In the genomic region with DNA sequence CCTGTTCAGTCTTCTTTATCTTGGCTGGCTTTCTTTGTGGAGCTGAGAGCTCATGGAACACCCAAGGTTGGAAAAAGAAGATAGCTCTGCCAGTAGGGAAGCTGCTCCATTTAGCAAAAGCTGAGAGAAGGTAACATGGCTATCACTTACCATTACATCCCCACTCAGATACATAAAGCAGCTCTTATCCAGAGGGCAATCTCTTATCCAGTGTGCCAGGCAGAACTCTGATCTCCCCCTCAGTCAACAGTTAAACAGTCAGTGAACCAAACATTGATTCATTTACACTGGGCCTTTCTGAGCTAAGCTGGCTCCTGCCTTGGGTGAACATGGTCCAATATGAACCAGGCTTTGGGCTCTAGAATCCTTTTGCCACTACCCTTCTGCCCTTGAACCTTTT, we compare ENCODE assay signal across 9 cellular contexts.
"Had no signal": no experiment of that assay in that cellular context is flagged by ENCODE, and none has a peak within 500 bp of the region (broad histone marks: within the 10 kb centered on the region; RNA-seq: fewer than 3 reads in every experiment).

No MANE protein-coding gene starts in this region.

- DNase-seq: GM23248, GOT3, H7, HFFc6, KG1 had no signal

- H3K27ac ChIP-seq: GM23248, HL-60 had no signal

- H3K9ac ChIP-seq: GM23248 had no signal

- H2AFZ ChIP-seq: GM23248 had no signal

- H3K4me3 ChIP-seq: GM23248, HAP-1 had no signal

- H3K36me3 ChIP-seq: HAP-1 had no signal

- ATAC-seq: HCT116, HepG2 had no signal

- H3K4me1 ChIP-seq: HAP-1 had no signal
